In the genomic region with DNA sequence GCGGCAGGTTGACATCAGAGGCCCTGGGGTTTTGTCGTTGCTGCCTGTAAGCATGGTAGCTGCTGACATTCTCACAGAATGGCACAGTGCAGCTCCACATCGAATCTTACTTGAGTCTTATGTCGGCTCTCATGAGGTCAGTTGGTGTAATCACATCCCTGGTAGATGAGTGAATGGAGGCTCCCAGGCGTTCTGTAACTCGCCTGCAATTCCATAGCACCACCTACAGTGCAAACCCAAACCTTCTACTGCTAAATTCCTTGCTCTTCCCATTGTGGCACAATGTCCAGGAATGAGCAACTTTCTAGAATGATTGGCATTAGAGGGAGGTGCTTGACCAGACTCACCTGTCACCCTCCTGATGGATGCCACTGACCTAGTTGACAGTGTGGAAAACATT, we compare ENCODE assay signal across 14 cellular contexts.
DNase-seq lines count a peak whose midpoint lies in the region; ATAC-seq and TF ChIP-seq lines count a peak whose summit lies in the region.
"Had no signal": no experiment of that assay in that cellular context is flagged by ENCODE, and none has a peak within 500 bp of the region (broad histone marks: within the 10 kb centered on the region; RNA-seq: fewer than 3 reads in every experiment).

No MANE protein-coding gene starts in this region.

- H3K4me3 ChIP-seq in MG63 = no peak overlapping the region
- H3K4me3 ChIP-seq in osteoblast (ENCODE audit: insufficient read depth, low read length) = no peak overlapping the region

- TF ChIP-seq CTCF in endothelial cell (IDR thresholded peaks at IDR 0.05; ENCODE audit: unreplicated experiment) (no peak), osteoblast (IDR thresholded peaks at IDR 0.05; ENCODE audit: extremely low read depth, low read depth, low read length) (peak; percentile 63)

- H3K4me1 Mint-ChIP-seq in endothelial cell (ENCODE audit: unreplicated experiment) = peaks cover 5% of the 10 kb centered on the region

- no peaks in the 10 kb centered on the region for H3K79me2 ChIP-seq in osteoblast (ENCODE audit: insufficient read depth, low read length)

- H3K4me1 ChIP-seq in osteoblast (ENCODE audit: insufficient read depth, low read length) = peaks cover 22% of the 10 kb centered on the region

- no peak overlapping the region for H3K27ac ChIP-seq in osteoblast (ENCODE audit: low read depth, low read length)

- peak; percentile 76 for DNase-seq in ELR (ENCODE audit: low read depth)
- DNase-seq in MG63 = peak; percentile 65
- peak; percentile 15 for DNase-seq in endothelial cell (ENCODE audit: low spot score)
- DNase-seq in osteoblast (ENCODE audit: insufficient read length, low spot score, missing footprints) = no peak
- DNase-seq: activated CD4-positive, alpha-beta T cell treated with anti-CD3 and anti-CD28 coated beads for 36 hours; activated gamma-delta T cell; cortex of kidney; DMS79 treated with DMSO at 0.1 percent for 48 hours; naive thymus-derived CD4-positive, alpha-beta T cell; small intestine had no signal

- peaks cover 18% of the 10 kb centered on the region for H3K9me3 ChIP-seq in MG63
- no peaks in the 10 kb centered on the region for H3K9me3 ChIP-seq in osteoblast (ENCODE audit: low read depth, low read length)

- ATAC-seq in GM21529 (IDR thresholded peaks at IDR 0.05; ENCODE audit: unreplicated experiment) (no peak), HG03342 (IDR thresholded peaks at IDR 0.05; ENCODE audit: unreplicated experiment) (no peak), GM18511 (IDR thresholded peaks at IDR 0.05; ENCODE audit: unreplicated experiment) (no peak)
- ATAC-seq: activated CD4-positive, alpha-beta T cell treated with anti-CD3 and anti-CD28 coated beads for 36 hours; naive thymus-derived CD4-positive, alpha-beta T cell had no signal

- H3K27ac Mint-ChIP-seq in endothelial cell (ENCODE audit: unreplicated experiment) = no peak overlapping the region
- H3K27ac Mint-ChIP-seq: activated CD4-positive, alpha-beta T cell treated with anti-CD3 and anti-CD28 coated beads for 36 hours; IgD-negative memory B cell; naive thymus-derived CD4-positive, alpha-beta T cell had no signal

- H2AFZ ChIP-seq in osteoblast (ENCODE audit: low read length) = no peak overlapping the region

- H3K36me3 ChIP-seq in MG63 (no peaks in the 10 kb centered on the region), osteoblast (ENCODE audit: insufficient read depth, low read length) (no peaks in the 10 kb centered on the region)

- no peaks in the 10 kb centered on the region for H3K36me3 Mint-ChIP-seq in endothelial cell (ENCODE audit: low read depth, unreplicated experiment)
- H3K36me3 Mint-ChIP-seq: IgD-negative memory B cell had no signal

- no peak overlapping the region for H3K4me3 Mint-ChIP-seq in endothelial cell (ENCODE audit: unreplicated experiment)
- H3K4me3 Mint-ChIP-seq: activated CD4-positive, alpha-beta T cell treated with anti-CD3 and anti-CD28 coated beads for 36 hours; IgD-negative memory B cell; naive thymus-derived CD4-positive, alpha-beta T cell had no signal

- H4K20me1 ChIP-seq in osteoblast (ENCODE audit: insufficient read depth, low read length) = no peaks in the 10 kb centered on the region

- no peaks in the 10 kb centered on the region for H3K9me3 Mint-ChIP-seq in endothelial cell (ENCODE audit: unreplicated experiment)

- H3K4me2 ChIP-seq in osteoblast (ENCODE audit: insufficient read depth, low read length) = no peak overlapping the region

- H3K27me3 Mint-ChIP-seq in endothelial cell (ENCODE audit: unreplicated experiment) = peaks cover 9% of the 10 kb centered on the region

- H3K27me3 ChIP-seq in MG63 (no peaks in the 10 kb centered on the region), osteoblast (ENCODE audit: insufficient read depth, low read length) (no peaks in the 10 kb centered on the region)
